In the genomic region with DNA sequence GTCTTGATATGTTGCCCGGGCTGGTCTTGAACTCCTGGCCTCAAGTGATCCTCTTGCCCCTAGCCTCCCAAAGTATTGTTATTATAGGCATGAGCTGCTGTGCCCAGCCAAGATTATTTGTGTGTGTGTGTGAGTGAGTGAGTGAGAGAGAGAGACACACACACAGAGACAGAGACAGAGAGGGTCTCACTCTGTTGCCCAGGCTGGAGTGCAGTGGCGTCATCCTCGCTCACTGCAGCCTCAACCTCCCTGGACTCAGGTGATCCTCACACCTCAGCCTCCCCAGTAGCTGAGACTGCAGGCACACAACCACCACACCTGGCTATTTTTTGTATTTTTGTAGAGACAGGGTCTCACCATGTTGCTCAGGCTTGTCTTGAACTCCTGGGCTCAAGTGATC, we compare ENCODE assay signal across 19 cellular contexts.
"Had no signal": no experiment of that assay in that cellular context is flagged by ENCODE, and none has a peak within 500 bp of the region (broad histone marks: within the 10 kb centered on the region; RNA-seq: fewer than 3 reads in every experiment).

No MANE protein-coding gene starts in this region.

- H3K4me3 ChIP-seq: esophagus muscularis mucosa, gastrocnemius medialis, left ventricle myocardium inferior, lower lobe of right lung, neural progenitor cell, suprapubic skin, thyroid gland had no signal

- H3K27me3 ChIP-seq: esophagus muscularis mucosa, gastrocnemius medialis, neural progenitor cell, suprapubic skin, thyroid gland had no signal

- H3K27ac ChIP-seq: epithelial cell of prostate, esophagus muscularis mucosa, gastrocnemius medialis, left ventricle myocardium inferior, lower lobe of right lung, neural progenitor cell, suprapubic skin, thyroid gland had no signal

- H3K9me3 Mint-ChIP-seq: effector memory CD8-positive, alpha-beta T cell; immature natural killer cell; memory B cell; natural killer cell treated with Interleukin-12 subunit alpha and Interleukin-12 subunit beta and Interleukin-15 and Interleukin-18, amount 100 ng/mL, for 72 hours; neural progenitor cell; type B pancreatic cell had no signal

- ATAC-seq: effector memory CD8-positive, alpha-beta T cell; gastrocnemius medialis; lower lobe of right lung had no signal

- FAIRE-seq: keratinocyte, small intestine, urothelium cell line had no signal

- H2AFZ ChIP-seq: neural progenitor cell had no signal

- H3K9ac ChIP-seq: neural progenitor cell had no signal

- H3K27me3 Mint-ChIP-seq: effector memory CD8-positive, alpha-beta T cell; memory B cell; natural killer cell treated with Interleukin-12 subunit alpha and Interleukin-12 subunit beta and Interleukin-15 and Interleukin-18, amount 100 ng/mL, for 72 hours; type B pancreatic cell had no signal

- H3K9me3 ChIP-seq: esophagus muscularis mucosa, gastrocnemius medialis, left ventricle myocardium inferior, lower lobe of right lung, suprapubic skin, thyroid gland had no signal

- H3K4me2 ChIP-seq: neural progenitor cell had no signal

- H3K27ac Mint-ChIP-seq: immature natural killer cell, memory B cell, neural progenitor cell, type B pancreatic cell had no signal

- H3K4me3 Mint-ChIP-seq: effector memory CD8-positive, alpha-beta T cell; immature natural killer cell; memory B cell; natural killer cell treated with Interleukin-12 subunit alpha and Interleukin-12 subunit beta and Interleukin-15 and Interleukin-18, amount 100 ng/mL, for 72 hours; neural progenitor cell; type B pancreatic cell had no signal

- DNase-seq: effector memory CD8-positive, alpha-beta T cell; gastrocnemius medialis; immature natural killer cell; left ventricle myocardium inferior; lower lobe of right lung; midbrain; small intestine; stimulated activated CD4-positive, alpha-beta T cell treated with anti-CD3 and anti-CD28 coated beads, Interleukin-12 subunit alpha, Interleukin-12 subunit beta, amount 100 ng/mL, for 4 hours; stimulated activated naive CD4-positive, alpha-beta T cell treated with Interleukin-2 at 50 U/mL for 16 hours; thyroid gland had no signal
